In genomic region chr5:164002214-164002613, GRCh38 we compare ENCODE assay signal across 17 cellular contexts.
DNase-seq lines count a peak whose midpoint lies in the region; ATAC-seq and TF ChIP-seq lines count a peak whose summit lies in the region.
"Had no signal": no experiment of that assay in that cellular context is flagged by ENCODE, and none has a peak within 500 bp of the region (broad histone marks: within the 10 kb centered on the region; RNA-seq: fewer than 3 reads in every experiment).

No MANE protein-coding gene starts in this region.

- H3K4me2 ChIP-seq in PC-3 (ENCODE audit: low read length): no peak overlapping the region

- no peaks in the 10 kb centered on the region for H4K20me1 ChIP-seq in PC-3 (ENCODE audit: low read length)

- H3K79me2 ChIP-seq in PC-3 (ENCODE audit: low read length): no peaks in the 10 kb centered on the region

- BruUV-seq in Calu3 (replicated peaks; lab: Mats Ljungman, UMichigan) (no TSS peak), PC-3 (replicated peaks; lab: Mats Ljungman, UMichigan) (no TSS peak)

- no peak overlapping the region for H3K4me3 Mint-ChIP-seq in Calu3 (ENCODE audit: low read depth, unreplicated experiment)
- no peak overlapping the region for H3K4me3 Mint-ChIP-seq in endodermal cell
- H3K4me3 Mint-ChIP-seq: activated B cell treated with CpG ODN at 0.5 μM for 24 hours; CD4-positive, alpha-beta memory T cell; T-helper 17 cell had no signal

- TF ChIP-seq CTCF in Calu3 (IDR thresholded peaks at IDR 0.05; ENCODE audit: unreplicated experiment): no peak
- no peak for TF ChIP-seq CTCF in PC-3 (conservative IDR thresholded peaks at IDR 0.05; ENCODE audit: low read depth, low read length)
- TF ChIP-seq CTCF in endodermal cell (conservative IDR thresholded peaks at IDR 0.05): no peak

- no peaks in the 10 kb centered on the region for H3F3A ChIP-seq in PC-3 (ENCODE audit: low read length, unreplicated experiment)

- no peak overlapping the region for H3K27ac ChIP-seq in PC-3 (ENCODE audit: low read length)
- no peak overlapping the region for H3K27ac ChIP-seq in endodermal cell (ENCODE audit: low read depth, low read length)
- H3K27ac ChIP-seq in effector memory CD4-positive, alpha-beta T cell (ENCODE audit: insufficient read depth, low read length, poor library complexity, severe bottlenecking): no peak overlapping the region
- H3K27ac ChIP-seq: left lung had no signal

- no peaks in the 10 kb centered on the region for H3K4me1 ChIP-seq in PC-3 (ENCODE audit: insufficient read depth, low read length)
- H3K4me1 ChIP-seq in endodermal cell (ENCODE audit: control insufficient read depth, insufficient read depth, low read length): no peaks in the 10 kb centered on the region
- no peaks in the 10 kb centered on the region for H3K4me1 ChIP-seq in effector memory CD4-positive, alpha-beta T cell (ENCODE audit: control insufficient read depth, insufficient read depth, low read length, poor library complexity, severe bottlenecking)
- H3K4me1 ChIP-seq: left lung had no signal

- intact Hi-C loops in Calu3 (cut with micrococcal nuclease; ENCODE audit: unreplicated experiment) (loop anchor here (2.0 kb wide), 1 partner anchor 305 kb away; no protein-coding TSS in a partner anchor), PC-3 (cut with micrococcal nuclease) (no loop called here)

- POLR2A ChIA-PET in PC-3 (lab: Charles Lee; ENCODE audit: unreplicated experiment): no interaction called here

- H3K9me2 ChIP-seq in PC-3 (replicated peaks; ENCODE audit: low read length): no peaks in the 10 kb centered on the region

- peak; percentile 28 for DNase-seq in Calu3
- DNase-seq in PC-3: peak; percentile 25
- DNase-seq in left kidney (ENCODE audit: low read depth, low spot score): peak; percentile 92
- DNase-seq in activated T-cell treated with anti-CD3 and anti-CD28 coated beads, Interleukin-2, amount 50 U/mL, for 48 hours: no peak
- no peak for DNase-seq in endodermal cell
- no peak for DNase-seq in effector memory CD4-positive, alpha-beta T cell
- DNase-seq in OCI-M2 (lab: John Stamatoyannopoulos, UW; ENCODE audit: unreplicated experiment): no peak
- DNase-seq: activated B cell treated with CpG ODN at 0.5 μM for 24 hours; activated CD8-positive, alpha-beta memory T cell treated with anti-CD3 and anti-CD28 coated beads for 24 hours; CD4-positive, alpha-beta memory T cell; effector CD4-positive, alpha-beta T cell; left lung; NCI-H1105; NCI-H82; stimulated activated CD4-positive, alpha-beta T cell treated with anti-CD3 and anti-CD28 coated beads, Interleukin-4, amount 100 ng/mL, for 1 hour; T-helper 17 cell had no signal

- WGBS in endodermal cell (ENCODE audit: insufficient coverage in 1 of 2, insufficient read length in 1 of 2), 2 experiments: 72 to 85% methylated on average over 2 to 3 of the region's 3 CpGs

- no peaks in the 10 kb centered on the region for H3K9me3 Mint-ChIP-seq in Calu3 (ENCODE audit: low read depth, unreplicated experiment)
- peaks cover 2% of the 10 kb centered on the region for H3K9me3 Mint-ChIP-seq in endodermal cell
- H3K9me3 Mint-ChIP-seq: activated B cell treated with CpG ODN at 0.5 μM for 24 hours had no signal

- CTCF ChIA-PET in Calu3 (lab: Charles Lee): interaction anchor here (1.0 kb wide), 1 partner anchor 306 kb away, joined by 3 read pairs; no protein-coding TSS in a partner anchor
- CTCF ChIA-PET in PC-3 (lab: Charles Lee): no interaction called here

- H3K4me3 ChIP-seq in PC-3 (ENCODE audit: low read length): no peak overlapping the region
- no peak overlapping the region for H3K4me3 ChIP-seq in endodermal cell (ENCODE audit: low read length)
- H3K4me3 ChIP-seq in effector memory CD4-positive, alpha-beta T cell (ENCODE audit: insufficient read depth, low read depth, low read length, poor library complexity, severe bottlenecking): no peak overlapping the region
- H3K4me3 ChIP-seq: left lung had no signal

- no peaks in the 10 kb centered on the region for H3K9me3 ChIP-seq in PC-3 (ENCODE audit: low read length)
- H3K9me3 ChIP-seq in endodermal cell (ENCODE audit: control insufficient read depth, low read length): no peaks in the 10 kb centered on the region
- no peaks in the 10 kb centered on the region for H3K9me3 ChIP-seq in effector memory CD4-positive, alpha-beta T cell (ENCODE audit: control insufficient read depth, low read length)
- H3K9me3 ChIP-seq: left lung had no signal

- H3K36me3 ChIP-seq in PC-3 (ENCODE audit: low read depth, low read length) (no peaks in the 10 kb centered on the region), endodermal cell (ENCODE audit: control insufficient read depth, insufficient read depth, low read length) (no peaks in the 10 kb centered on the region)
- no peaks in the 10 kb centered on the region for H3K36me3 ChIP-seq in effector memory CD4-positive, alpha-beta T cell (ENCODE audit: control insufficient read depth, insufficient read depth, low read length)
- H3K36me3 ChIP-seq: left lung had no signal

- H3K27me3 Mint-ChIP-seq in Calu3 (ENCODE audit: unreplicated experiment) (no peaks in the 10 kb centered on the region), endodermal cell (ENCODE audit: insufficient read depth) (no peaks in the 10 kb centered on the region)
- H3K27me3 Mint-ChIP-seq: activated B cell treated with CpG ODN at 0.5 μM for 24 hours; CD4-positive, alpha-beta memory T cell; T-helper 17 cell had no signal

- ATAC-seq in GM21786 (IDR thresholded peaks at IDR 0.05; ENCODE audit: unreplicated experiment): peak; percentile 7
- no peak for ATAC-seq in PC-3
- ATAC-seq: left lung, T-helper 17 cell had no signal

- H2AFZ ChIP-seq in PC-3 (ENCODE audit: low read length): no peak overlapping the region

- H3K27ac Mint-ChIP-seq in Calu3 (ENCODE audit: unreplicated experiment): peak overlapping the region; percentile 36
- no peak overlapping the region for H3K27ac Mint-ChIP-seq in endodermal cell
- H3K27ac Mint-ChIP-seq: activated B cell treated with CpG ODN at 0.5 μM for 24 hours; CD4-positive, alpha-beta memory T cell; T-helper 17 cell had no signal

- no peak overlapping the region for H3K9ac ChIP-seq in PC-3 (ENCODE audit: low read length)
- no peak overlapping the region for H3K9ac ChIP-seq in endodermal cell (ENCODE audit: extremely low read depth, low read length, poor library complexity, severe bottlenecking)

- H3K27me3 ChIP-seq in PC-3 (ENCODE audit: low read length) (no peaks in the 10 kb centered on the region), endodermal cell (ENCODE audit: control insufficient read depth, insufficient read depth, low read length, poor library complexity, severe bottlenecking) (no peaks in the 10 kb centered on the region)
- H3K27me3 ChIP-seq in effector memory CD4-positive, alpha-beta T cell (replicated peaks; ENCODE audit: control insufficient read depth, insufficient read depth, low read length, poor library complexity, severe bottlenecking): no peaks in the 10 kb centered on the region
- H3K27me3 ChIP-seq: left lung had no signal

- H3K4me1 Mint-ChIP-seq in Calu3 (ENCODE audit: low read depth, unreplicated experiment): peaks cover 10% of the 10 kb centered on the region
- no peaks in the 10 kb centered on the region for H3K4me1 Mint-ChIP-seq in endodermal cell
- H3K4me1 Mint-ChIP-seq: CD4-positive, alpha-beta memory T cell; T-helper 17 cell had no signal

- H3K36me3 Mint-ChIP-seq in Calu3 (ENCODE audit: insufficient read depth, unreplicated experiment) (no peaks in the 10 kb centered on the region), endodermal cell (ENCODE audit: low read depth) (no peaks in the 10 kb centered on the region)
- H3K36me3 Mint-ChIP-seq: CD4-positive, alpha-beta memory T cell had no signal

Comparison
In these comparisons a context has a peak if more than half of its experiments do, and no peak if none do; other contexts are left out.
1. DNase-seq: peak in Calu3 (single experiment), PC-3 (single experiment) and left kidney (single experiment); none in activated T-cell treated with anti-CD3 and anti-CD28 coated beads, Interleukin-2, amount 50 U/mL, for 48 hours (0 of 2), endodermal cell (single experiment), effector memory CD4-positive, alpha-beta T cell (0 of 3) and OCI-M2 (single experiment).